Comparison of ENCODE assay signal across 37 cellular contexts in genomic region chr1:22621761-22622160, GRCh38. TPM values are rescaled to one million over a fixed set of nuclear protein-coding genes. Genes with fewer than 3 reads are reported as not detected.
"Had no signal": no experiment of that assay in that cellular context is flagged by ENCODE, and none has a peak within 500 bp of the region (broad histone marks: within the 10 kb centered on the region; RNA-seq: fewer than 3 reads in every experiment).

No MANE protein-coding gene starts in this region.

- H3K27ac ChIP-seq: adrenal gland, body of pancreas, brain microvascular endothelial cell, breast epithelium had no signal

- H3K9me3 Mint-ChIP-seq: activated B cell treated with CpG ODN at 0.5 μM for 24 hours; activated CD4-positive, alpha-beta memory T cell treated with anti-CD3 and anti-CD28 coated beads for 36 hours; activated CD4-positive, alpha-beta T cell treated with anti-CD3 and anti-CD28 coated beads, Interleukin-2, amount 10 ng/mL, durations not matched to agents 24 days and 14 days; activated CD8-positive, alpha-beta T cell treated with anti-CD3 and anti-CD28 coated beads for 36 hours; activated naive CD4-positive, alpha-beta T cell treated with anti-CD3 and anti-CD28 coated beads for 36 hours; activated naive CD4-positive, alpha-beta T cell treated with anti-CD3 and anti-CD28 coated beads, Interleukin-2, amount 50 U/mL, for 72 hours; activated naive CD8-positive, alpha-beta T cell treated with anti-CD3 and anti-CD28 coated beads for 36 hours; activated T-cell treated with anti-CD3 and anti-CD28 coated beads, Interleukin-2, amount 50 U/mL, for 4 hours; activated T-cell treated with anti-CD3 and anti-CD28 coated beads, Interleukin-2, amount 50 U/mL, for 72 hours; activated T-helper 1 cell treated with anti-CD3 and anti-CD28 coated beads, Interleukin-12 subunit alpha, Interleukin-12 subunit beta, Interleukin-2, Interleukin-4 antibody, amounts not matched to agents 30 ng/mL and 10 ng/mL and 1 ng/mL, durations not matched to agents 14 hours and 24 hours and 36 hours; activated T-helper 17 cell treated with anti-CD3 and anti-CD28 coated beads, Interleukin-2, amount 50 U/mL, for 72 hours; T-helper 1 cell treated with Interleukin-12 subunit alpha and Interleukin-12 subunit beta and Interleukin-4 antibody, amounts not matched to agents 30 μg/mL and 1 μg/mL, for 36 hours; T-helper 2 cell treated with Interferon-gamma antibody and Interleukin-4, amounts not matched to agents 5 μg/mL and 100 μg/mL, for 36 hours had no signal

- H3K4me3 ChIP-seq: adrenal gland, body of pancreas, breast epithelium had no signal

- ATAC-seq: activated CD8-positive, alpha-beta T cell treated with anti-CD3 and anti-CD28 coated beads for 36 hours; activated naive CD4-positive, alpha-beta T cell treated with anti-CD3 and anti-CD28 coated beads, Interleukin-2, amount 50 U/mL, for 72 hours; activated T-cell treated with anti-CD3 and anti-CD28 coated beads, Interleukin-2, amount 50 U/mL, for 4 hours; activated T-cell treated with anti-CD3 and anti-CD28 coated beads, Interleukin-2, amount 50 U/mL, for 72 hours; activated T-helper 17 cell treated with anti-CD3 and anti-CD28 coated beads, Interleukin-2, amount 50 U/mL, for 72 hours; body of pancreas had no signal

- H3K4me1 ChIP-seq: adrenal gland, body of pancreas, breast epithelium had no signal

- H3K4me3 Mint-ChIP-seq: activated B cell treated with CpG ODN at 0.5 μM for 24 hours; activated CD4-positive, alpha-beta memory T cell treated with anti-CD3 and anti-CD28 coated beads for 36 hours; activated CD4-positive, alpha-beta T cell treated with anti-CD3 and anti-CD28 coated beads, Interleukin-2, amount 10 ng/mL, durations not matched to agents 24 days and 14 days; activated CD8-positive, alpha-beta T cell treated with anti-CD3 and anti-CD28 coated beads for 36 hours; activated naive CD4-positive, alpha-beta T cell treated with anti-CD3 and anti-CD28 coated beads for 36 hours; activated naive CD8-positive, alpha-beta T cell treated with anti-CD3 and anti-CD28 coated beads for 36 hours; activated T-cell treated with anti-CD3 and anti-CD28 coated beads, Interleukin-2, amount 50 U/mL, for 4 hours; activated T-cell treated with anti-CD3 and anti-CD28 coated beads, Interleukin-2, amount 50 U/mL, for 72 hours; activated T-helper 1 cell treated with anti-CD3 and anti-CD28 coated beads, Interleukin-12 subunit alpha, Interleukin-12 subunit beta, Interleukin-2, Interleukin-4 antibody, amounts not matched to agents 30 ng/mL and 10 ng/mL and 1 ng/mL, durations not matched to agents 14 hours and 24 hours and 36 hours; activated T-helper 17 cell treated with anti-CD3 and anti-CD28 coated beads, Interleukin-2, amount 50 U/mL, for 72 hours; T-helper 1 cell treated with Interleukin-12 subunit alpha and Interleukin-12 subunit beta and Interleukin-4 antibody, amounts not matched to agents 30 μg/mL and 1 μg/mL, for 36 hours; T-helper 2 cell treated with Interferon-gamma antibody and Interleukin-4, amounts not matched to agents 5 μg/mL and 100 μg/mL, for 36 hours had no signal

- H3K4me1 Mint-ChIP-seq: activated B cell treated with CpG ODN at 0.5 μM for 24 hours; activated CD4-positive, alpha-beta T cell treated with anti-CD3 and anti-CD28 coated beads, Interleukin-2, amount 10 ng/mL, durations not matched to agents 24 days and 14 days; activated naive CD8-positive, alpha-beta T cell treated with anti-CD3 and anti-CD28 coated beads for 36 hours; activated T-helper 17 cell treated with anti-CD3 and anti-CD28 coated beads, Interleukin-2, amount 50 U/mL, for 72 hours had no signal

- H3K27ac Mint-ChIP-seq: activated B cell treated with CpG ODN at 0.5 μM for 24 hours; activated CD4-positive, alpha-beta memory T cell treated with anti-CD3 and anti-CD28 coated beads for 36 hours; activated CD4-positive, alpha-beta T cell treated with anti-CD3 and anti-CD28 coated beads, Interleukin-2, amount 10 ng/mL, durations not matched to agents 24 days and 14 days; activated CD8-positive, alpha-beta T cell treated with anti-CD3 and anti-CD28 coated beads for 36 hours; activated naive CD4-positive, alpha-beta T cell treated with anti-CD3 and anti-CD28 coated beads for 36 hours; activated naive CD4-positive, alpha-beta T cell treated with anti-CD3 and anti-CD28 coated beads, Interleukin-2, amount 50 U/mL, for 72 hours; activated naive CD8-positive, alpha-beta T cell treated with anti-CD3 and anti-CD28 coated beads for 36 hours; activated T-cell treated with anti-CD3 and anti-CD28 coated beads, Interleukin-2, amount 50 U/mL, for 72 hours; activated T-helper 1 cell treated with anti-CD3 and anti-CD28 coated beads, Interleukin-12 subunit alpha, Interleukin-12 subunit beta, Interleukin-2, Interleukin-4 antibody, amounts not matched to agents 30 ng/mL and 10 ng/mL and 1 ng/mL, durations not matched to agents 14 hours and 24 hours and 36 hours; activated T-helper 17 cell treated with anti-CD3 and anti-CD28 coated beads, Interleukin-2, amount 50 U/mL, for 72 hours; T-helper 1 cell treated with Interleukin-12 subunit alpha and Interleukin-12 subunit beta and Interleukin-4 antibody, amounts not matched to agents 30 μg/mL and 1 μg/mL, for 36 hours; T-helper 2 cell treated with Interferon-gamma antibody and Interleukin-4, amounts not matched to agents 5 μg/mL and 100 μg/mL, for 36 hours had no signal

- DNase-seq: activated B cell treated with CpG ODN at 0.5 μM for 24 hours; activated CD4-positive, alpha-beta memory T cell treated with anti-CD3 and anti-CD28 coated beads for 36 hours; activated CD4-positive, alpha-beta T cell treated with anti-CD3 and anti-CD28 coated beads for 4 hours; activated CD4-positive, alpha-beta T cell treated with anti-CD3 and anti-CD28 coated beads, Interleukin-2, amount 10 ng/mL, durations not matched to agents 24 days and 14 days; activated CD4-positive, alpha-beta T cell treated with anti-CD3 and anti-CD28 coated beads, Interleukin-2, amount 50 U/mL, for 1 hour; activated CD4-positive, alpha-beta T cell treated with anti-CD3 and anti-CD28 coated beads, Interleukin-2, amount 50 U/mL, for 4 hours; activated CD4-positive, CD25-positive, alpha-beta regulatory T cell treated with anti-CD3 and anti-CD28 coated beads, Interleukin-2, amount 50 U/mL, for 72 hours; activated CD8-positive, alpha-beta memory T cell treated with anti-CD3 and anti-CD28 coated beads, Interleukin-2, amount 50 U/mL, for 4 hours; activated CD8-positive, alpha-beta T cell treated with anti-CD3 and anti-CD28 coated beads for 36 hours; activated effector memory CD4-positive, alpha-beta T cell treated with anti-CD3 and anti-CD28 coated beads, Interleukin-2, amount 50 U/mL, for 16 hours; activated gamma-delta T cell treated with Interleukin-2 at 50 U/mL for 16 hours; activated naive CD4-positive, alpha-beta T cell; activated naive CD4-positive, alpha-beta T cell treated with anti-CD3 and anti-CD28 coated beads for 36 hours; activated naive CD4-positive, alpha-beta T cell treated with anti-CD3 and anti-CD28 coated beads, Interleukin-2, amount 50 U/mL, for 16 hours; activated naive CD8-positive, alpha-beta T cell treated with anti-CD3 and anti-CD28 coated beads for 36 hours; activated T-cell treated with anti-CD3 and anti-CD28 coated beads for 4 hours; activated T-cell treated with anti-CD3 and anti-CD28 coated beads, Interleukin-2, amount 50 U/mL, for 1 hour; activated T-cell treated with anti-CD3 and anti-CD28 coated beads, Interleukin-2, amount 50 U/mL, for 4 hours; activated T-cell treated with anti-CD3 and anti-CD28 coated beads, Interleukin-2, amount 50 U/mL, for 72 hours; adrenal gland; amniotic stem cell; aorta; body of pancreas; brain microvascular endothelial cell; central memory CD4-positive, alpha-beta T cell; T-helper 1 cell; T-helper 2 cell; T-helper 9 cell had no signal

- H3K9me3 ChIP-seq: adrenal gland, body of pancreas, breast epithelium had no signal

- H3K36me3 Mint-ChIP-seq: activated CD4-positive, alpha-beta memory T cell treated with anti-CD3 and anti-CD28 coated beads for 36 hours; activated naive CD4-positive, alpha-beta T cell treated with anti-CD3 and anti-CD28 coated beads, Interleukin-2, amount 50 U/mL, for 72 hours; activated naive CD8-positive, alpha-beta T cell treated with anti-CD3 and anti-CD28 coated beads for 36 hours had no signal

- H3K27me3 ChIP-seq: body of pancreas had no signal

- H3K36me3 ChIP-seq: adrenal gland, brain microvascular endothelial cell, breast epithelium had no signal

RNA-seq across cellular contexts. Expression of gene C1QA, which starts 14.7 kb away (rescaled TPM):
- total RNA-seq: activated B cell treated with CpG ODN at 0.5 μM for 24 hours; activated CD4-positive, alpha-beta memory T cell treated with anti-CD3 and anti-CD28 coated beads for 36 hours; activated CD4-positive, alpha-beta T cell treated with anti-CD3 and anti-CD28 coated beads, Interleukin-2, amount 10 ng/mL, durations not matched to agents 24 days and 14 days; activated CD8-positive, alpha-beta memory T cell treated with anti-CD3 and anti-CD28 coated beads for 36 hours; activated CD8-positive, alpha-beta T cell treated with anti-CD3 and anti-CD28 coated beads for 36 hours; activated naive CD4-positive, alpha-beta T cell treated with anti-CD3 and anti-CD28 coated beads for 36 hours; activated naive CD4-positive, alpha-beta T cell treated with anti-CD3 and anti-CD28 coated beads, Interleukin-2, amount 50 U/mL, for 72 hours; activated naive CD8-positive, alpha-beta T cell treated with anti-CD3 and anti-CD28 coated beads for 36 hours; activated T-cell treated with anti-CD3 and anti-CD28 coated beads, Interleukin-2, amount 50 U/mL, for 72 hours; activated T-helper 1 cell treated with anti-CD3 and anti-CD28 coated beads, Interleukin-12 subunit alpha, Interleukin-12 subunit beta, Interleukin-2, Interleukin-4 antibody, amounts not matched to agents 30 ng/mL and 10 ng/mL and 1 ng/mL, durations not matched to agents 14 hours and 24 hours and 36 hours; activated T-helper 17 cell treated with anti-CD3 and anti-CD28 coated beads, Interleukin-2, amount 50 U/mL, for 72 hours; astrocyte had no signal

RNA-seq across cellular contexts. Expression of gene C1QC, which starts 21.7 kb away (rescaled TPM):
- total RNA-seq: activated B cell treated with CpG ODN at 0.5 μM for 24 hours; activated CD4-positive, alpha-beta memory T cell treated with anti-CD3 and anti-CD28 coated beads for 36 hours; activated CD4-positive, alpha-beta T cell treated with anti-CD3 and anti-CD28 coated beads, Interleukin-2, amount 10 ng/mL, durations not matched to agents 24 days and 14 days; activated CD8-positive, alpha-beta memory T cell treated with anti-CD3 and anti-CD28 coated beads for 36 hours; activated CD8-positive, alpha-beta T cell treated with anti-CD3 and anti-CD28 coated beads for 36 hours; activated naive CD4-positive, alpha-beta T cell treated with anti-CD3 and anti-CD28 coated beads for 36 hours; activated naive CD4-positive, alpha-beta T cell treated with anti-CD3 and anti-CD28 coated beads, Interleukin-2, amount 50 U/mL, for 72 hours; activated naive CD8-positive, alpha-beta T cell treated with anti-CD3 and anti-CD28 coated beads for 36 hours; activated T-cell treated with anti-CD3 and anti-CD28 coated beads, Interleukin-2, amount 50 U/mL, for 72 hours; activated T-helper 1 cell treated with anti-CD3 and anti-CD28 coated beads, Interleukin-12 subunit alpha, Interleukin-12 subunit beta, Interleukin-2, Interleukin-4 antibody, amounts not matched to agents 30 ng/mL and 10 ng/mL and 1 ng/mL, durations not matched to agents 14 hours and 24 hours and 36 hours; activated T-helper 17 cell treated with anti-CD3 and anti-CD28 coated beads, Interleukin-2, amount 50 U/mL, for 72 hours; astrocyte had no signal

RNA-seq across cellular contexts. Expression of gene C1QB, which starts 31.3 kb away (rescaled TPM):
- total RNA-seq: activated B cell treated with CpG ODN at 0.5 μM for 24 hours; activated CD4-positive, alpha-beta memory T cell treated with anti-CD3 and anti-CD28 coated beads for 36 hours; activated CD4-positive, alpha-beta T cell treated with anti-CD3 and anti-CD28 coated beads, Interleukin-2, amount 10 ng/mL, durations not matched to agents 24 days and 14 days; activated CD8-positive, alpha-beta memory T cell treated with anti-CD3 and anti-CD28 coated beads for 36 hours; activated CD8-positive, alpha-beta T cell treated with anti-CD3 and anti-CD28 coated beads for 36 hours; activated naive CD4-positive, alpha-beta T cell treated with anti-CD3 and anti-CD28 coated beads for 36 hours; activated naive CD4-positive, alpha-beta T cell treated with anti-CD3 and anti-CD28 coated beads, Interleukin-2, amount 50 U/mL, for 72 hours; activated naive CD8-positive, alpha-beta T cell treated with anti-CD3 and anti-CD28 coated beads for 36 hours; activated T-cell treated with anti-CD3 and anti-CD28 coated beads, Interleukin-2, amount 50 U/mL, for 72 hours; activated T-helper 1 cell treated with anti-CD3 and anti-CD28 coated beads, Interleukin-12 subunit alpha, Interleukin-12 subunit beta, Interleukin-2, Interleukin-4 antibody, amounts not matched to agents 30 ng/mL and 10 ng/mL and 1 ng/mL, durations not matched to agents 14 hours and 24 hours and 36 hours; activated T-helper 17 cell treated with anti-CD3 and anti-CD28 coated beads, Interleukin-2, amount 50 U/mL, for 72 hours; astrocyte had no signal

RNA-seq across cellular contexts. Expression of gene EPHA8, which starts 58.5 kb away (rescaled TPM):
- total RNA-seq: activated B cell treated with CpG ODN at 0.5 μM for 24 hours; activated CD4-positive, alpha-beta memory T cell treated with anti-CD3 and anti-CD28 coated beads for 36 hours; activated CD4-positive, alpha-beta T cell treated with anti-CD3 and anti-CD28 coated beads, Interleukin-2, amount 10 ng/mL, durations not matched to agents 24 days and 14 days; activated CD8-positive, alpha-beta memory T cell treated with anti-CD3 and anti-CD28 coated beads for 36 hours; activated CD8-positive, alpha-beta T cell treated with anti-CD3 and anti-CD28 coated beads for 36 hours; activated naive CD4-positive, alpha-beta T cell treated with anti-CD3 and anti-CD28 coated beads for 36 hours; activated naive CD4-positive, alpha-beta T cell treated with anti-CD3 and anti-CD28 coated beads, Interleukin-2, amount 50 U/mL, for 72 hours; activated naive CD8-positive, alpha-beta T cell treated with anti-CD3 and anti-CD28 coated beads for 36 hours; activated T-cell treated with anti-CD3 and anti-CD28 coated beads, Interleukin-2, amount 50 U/mL, for 4 hours; activated T-cell treated with anti-CD3 and anti-CD28 coated beads, Interleukin-2, amount 50 U/mL, for 72 hours; activated T-helper 1 cell treated with anti-CD3 and anti-CD28 coated beads, Interleukin-12 subunit alpha, Interleukin-12 subunit beta, Interleukin-2, Interleukin-4 antibody, amounts not matched to agents 30 ng/mL and 10 ng/mL and 1 ng/mL, durations not matched to agents 14 hours and 24 hours and 36 hours; activated T-helper 17 cell treated with anti-CD3 and anti-CD28 coated beads, Interleukin-2, amount 50 U/mL, for 72 hours; aorta; breast epithelium; cardiac septum had no signal
